ENCODE assay signal across 11 cellular contexts in the genomic region with DNA sequence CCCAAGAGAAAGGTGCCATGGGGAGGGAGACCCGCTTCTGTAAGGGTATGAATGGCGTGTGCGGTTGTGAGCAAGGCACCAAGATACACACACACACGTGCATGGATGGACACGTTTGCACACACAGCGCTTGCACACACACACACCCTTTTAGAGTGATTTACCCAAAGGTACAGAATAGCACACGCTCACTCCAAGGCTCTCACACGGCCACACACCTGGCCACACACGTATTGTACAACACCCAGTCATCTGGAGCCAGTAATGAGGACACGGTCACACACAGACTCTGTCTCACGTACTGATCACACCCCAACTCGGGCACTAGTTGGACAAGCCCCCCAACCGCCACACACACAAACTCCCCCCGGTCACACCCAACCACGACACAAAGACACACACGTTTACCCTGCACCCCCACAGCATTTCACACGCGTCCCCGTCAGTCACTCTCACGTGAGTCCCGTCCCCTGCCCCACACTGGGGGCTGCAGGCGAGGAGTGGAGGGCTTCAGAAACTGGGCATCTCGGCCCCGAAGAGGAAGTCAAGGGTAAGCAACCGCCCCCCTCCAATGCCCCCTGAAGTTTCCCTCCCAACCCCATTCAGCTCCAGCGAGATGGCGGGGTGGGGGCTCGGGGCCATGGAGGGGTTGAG. TPM values are rescaled to one million over a fixed set of nuclear protein-coding genes. Genes with fewer than 3 reads are reported as not detected.
A peak's percentile ranks its signal among the peaks of the same experiment; 100 is the strongest.
DNase-seq lines count a peak whose midpoint lies in the region; ATAC-seq and TF ChIP-seq lines count a peak whose summit lies in the region.
"Had no signal": no experiment of that assay in that cellular context is flagged by ENCODE, and none has a peak within 500 bp of the region (broad histone marks: within the 10 kb centered on the region; RNA-seq: fewer than 3 reads in every experiment).

No MANE protein-coding gene starts in this region.

- no peak overlapping the region for H3K27ac ChIP-seq in hepatocyte
- no peak overlapping the region for H3K27ac ChIP-seq in Karpas-422 (ENCODE audit: low read length)
- H3K27ac ChIP-seq: epithelial cell of prostate had no signal

- H3K79me2 ChIP-seq in hepatocyte (peaks cover 3% of the 10 kb centered on the region), Karpas-422 (ENCODE audit: low read length) (no peaks in the 10 kb centered on the region)

- H3K4me3 ChIP-seq in NT2/D1 (ENCODE audit: insufficient read length, low read depth) (peak overlapping the region; percentile 75), hepatocyte (peak overlapping the region; percentile 83), skeletal muscle cell (ENCODE audit: low read depth, low read length) (peak overlapping the region; percentile 57), Karpas-422 (ENCODE audit: low read length) (no peak overlapping the region)

- no peak for ATAC-seq in GM18870 (IDR thresholded peaks at IDR 0.05; ENCODE audit: unreplicated experiment)

- no peak for TF ChIP-seq CTCF in hepatocyte (IDR thresholded peaks at IDR 0.05; ENCODE audit: poor library complexity)

- 3% methylated on average over 21 of the region's 28 CpGs for WGBS in hepatocyte (ENCODE audit: low lambda C conversion rate, missing lambda C conversion rate)

- H2AFZ ChIP-seq in hepatocyte (peak overlapping the region; percentile 71), Karpas-422 (ENCODE audit: low read length) (no peak overlapping the region)

- H3K9me3 ChIP-seq in NT2/D1 (ENCODE audit: insufficient read depth, low read length) (no peaks in the 10 kb centered on the region), hepatocyte (ENCODE audit: low read depth) (no peaks in the 10 kb centered on the region), Karpas-422 (ENCODE audit: low read length) (no peaks in the 10 kb centered on the region)

- H3K4me2 ChIP-seq in hepatocyte (peak overlapping the region; percentile 96), Karpas-422 (ENCODE audit: low read depth, low read length, poor library complexity, severe bottlenecking) (no peak overlapping the region)

- H3K27me3 ChIP-seq in NT2/D1 (ENCODE audit: insufficient read depth, insufficient read length) (peaks cover 5% of the 10 kb centered on the region), hepatocyte (peaks cover 25% of the 10 kb centered on the region), Karpas-422 (ENCODE audit: low read length) (no peaks in the 10 kb centered on the region)

- H3K9ac ChIP-seq in NT2/D1 (ENCODE audit: insufficient read length, low read depth) (peak overlapping the region; percentile 81), Karpas-422 (ENCODE audit: low read length) (no peak overlapping the region)

- no peaks in the 10 kb centered on the region for H3K36me3 ChIP-seq in NT2/D1 (ENCODE audit: insufficient read depth, insufficient read length, low read length)
- H3K36me3 ChIP-seq in hepatocyte (replicated peaks; ENCODE audit: insufficient read depth, low read depth), result no peaks in the 10 kb centered on the region
- no peaks in the 10 kb centered on the region for H3K36me3 ChIP-seq in Karpas-422 (ENCODE audit: insufficient read depth, low read length)

- DNase-seq in NCI-H1417 (lab: John Stamatoyannopoulos, UW), result peak in 2 of 3 experiments; percentile 19 to 42
- no peak for DNase-seq in NCI-H1417 treated with DMSO at 0.1 percent for 48 hours (lab: John Stamatoyannopoulos, UW)
- no peak for DNase-seq in NT2/D1 (ENCODE audit: low read depth, low spot score)
- peak; percentile 23 for DNase-seq in hepatocyte (ENCODE audit: low spot score)
- no peak for DNase-seq in skeletal muscle cell (ENCODE audit: low read depth)
- no peak for DNase-seq in Karpas-422
- DNase-seq in activated CD4-positive, CD25-positive, alpha-beta regulatory T cell (lab: John Stamatoyannopoulos, UW), result no peak
- DNase-seq: 8988T, T1000 had no signal

- H4K20me1 ChIP-seq in hepatocyte (ENCODE audit: insufficient read depth, poor library complexity, severe bottlenecking), result no peaks in the 10 kb centered on the region
- no peaks in the 10 kb centered on the region for H4K20me1 ChIP-seq in Karpas-422 (ENCODE audit: insufficient read depth, low read depth, low read length)

- H3K9me2 ChIP-seq in hepatocyte (replicated peaks; ENCODE audit: insufficient read depth), result no peaks in the 10 kb centered on the region
- no peaks in the 10 kb centered on the region for H3K9me2 ChIP-seq in Karpas-422 (replicated peaks; ENCODE audit: insufficient read depth, low read length)

- peaks cover 3% of the 10 kb centered on the region for H3K4me1 ChIP-seq in NT2/D1 (ENCODE audit: insufficient read depth, insufficient read length)
- peaks cover 11% of the 10 kb centered on the region for H3K4me1 ChIP-seq in hepatocyte (ENCODE audit: insufficient read depth)
- no peaks in the 10 kb centered on the region for H3K4me1 ChIP-seq in Karpas-422 (ENCODE audit: low read length)

RNA-seq across cellular contexts. Expression of gene OLFM2, which starts 0.8 kb away (rescaled TPM):
- total RNA-seq in hepatocyte, result 33.1 and 36.8 TPM in 2 replicates
- 36.5 and 37.0 TPM in 2 replicates for polyA plus RNA-seq in hepatocyte
- total RNA-seq in Karpas-422 (2014; rRNA removed; shearing (Covaris generic); ENCODE audit: low replicate concordance), result not detected in 2 replicates

Comparison
In these comparisons a context has a peak if more than half of its experiments do, and no peak if none do; other contexts are left out.
1. DNase-seq: peak in NCI-H1417 (2 of 3) and hepatocyte (single experiment); none in NCI-H1417 treated with DMSO at 0.1 percent for 48 hours (single experiment), NT2/D1 (single experiment), skeletal muscle cell (single experiment), Karpas-422 (single experiment) and activated CD4-positive, CD25-positive, alpha-beta regulatory T cell (0 of 4).
2. RNA of gene OLFM2, which starts 0.8 kb away (total RNA-seq): 33.1 to 36.8 TPM in hepatocyte; not detected in Karpas-422; every median in the first group is over 10 times any median in the second.